7 cellular contexts compared by ENCODE assay signal in genomic region chr18:57437782-57438668, GRCh38. TPM values are rescaled to one million over a fixed set of nuclear protein-coding genes. Genes with fewer than 3 reads are reported as not detected.
DNase-seq lines count a peak whose midpoint lies in the region; ATAC-seq and TF ChIP-seq lines count a peak whose summit lies in the region.

No MANE protein-coding gene starts in this region.

- WGBS in hepatocyte (ENCODE audit: low lambda C conversion rate, missing lambda C conversion rate) = under 1% methylated on average over 71 of the region's 71 CpGs

- H3K9ac ChIP-seq in skeletal muscle satellite cell (ENCODE audit: low read depth, low read length) = no peak overlapping the region

- peaks cover 29% of the 10 kb centered on the region for H3K4me1 ChIP-seq in hepatocyte (ENCODE audit: insufficient read depth)
- H3K4me1 ChIP-seq in skeletal muscle satellite cell (ENCODE audit: control insufficient read depth, insufficient read depth, low read length) = peaks cover 16% of the 10 kb centered on the region

- peak overlapping the region; percentile 55 for H2AFZ ChIP-seq in hepatocyte

- TF ChIP-seq CTCF in GM12872 (IDR thresholded peaks at IDR 0.05; ENCODE audit: insufficient read depth, low read depth, low read length) (peak; percentile 46; the same call in 2 of the 3 replicates), hepatocyte (IDR thresholded peaks at IDR 0.05; ENCODE audit: poor library complexity) (peak; percentile 56)

- ATAC-seq in HG03432 (IDR thresholded peaks at IDR 0.05; ENCODE audit: unreplicated experiment) = peak; percentile 58

- H3K4me3 ChIP-seq in hepatocyte (peak overlapping the region; percentile 21), skeletal muscle satellite cell (ENCODE audit: low read length) (peak overlapping the region; percentile 55)

- no peaks in the 10 kb centered on the region for H3K9me3 ChIP-seq in hepatocyte (ENCODE audit: low read depth)
- no peaks in the 10 kb centered on the region for H3K9me3 ChIP-seq in skeletal muscle satellite cell (replicated peaks; ENCODE audit: low read length)

- H3K27ac ChIP-seq in hepatocyte = no peak overlapping the region

- H3K36me3 ChIP-seq in hepatocyte (replicated peaks; ENCODE audit: insufficient read depth, low read depth) (no peaks in the 10 kb centered on the region), skeletal muscle satellite cell (ENCODE audit: insufficient read depth, low read length) (no peaks in the 10 kb centered on the region)

- no peaks in the 10 kb centered on the region for H3K9me2 ChIP-seq in hepatocyte (replicated peaks; ENCODE audit: insufficient read depth)

- DNase-seq in NCI-H748 treated with DMSO at 0.1 percent for 48 hours (lab: John Stamatoyannopoulos, UW) = peak; percentile 93
- DNase-seq in activated naive CD4-positive, alpha-beta T cell treated with anti-CD3 and anti-CD28 coated beads, Interleukin-2, amount 50 U/mL, for 16 hours = peak; percentile 62
- peak; percentile 83 for DNase-seq in hepatocyte (ENCODE audit: low spot score)
- no peak for DNase-seq in cortex of kidney (lab: John Stamatoyannopoulos, UW)

- peak overlapping the region; percentile 86 for H3K4me2 ChIP-seq in hepatocyte
- peak overlapping the region; percentile 77 for H3K4me2 ChIP-seq in skeletal muscle satellite cell (ENCODE audit: low read length)

- no peaks in the 10 kb centered on the region for H4K20me1 ChIP-seq in hepatocyte (ENCODE audit: insufficient read depth, poor library complexity, severe bottlenecking)

- H3K27me3 ChIP-seq in hepatocyte (peaks cover 89% of the 10 kb centered on the region), skeletal muscle satellite cell (ENCODE audit: control insufficient read depth, insufficient read depth, low read length) (peaks cover 91% of the 10 kb centered on the region)

- H3K79me2 ChIP-seq in hepatocyte = no peaks in the 10 kb centered on the region

RNA-seq across cellular contexts. Expression of gene ONECUT2, which starts 2.9 kb away (rescaled TPM):
- 1.7 TPM in 2 replicates for total RNA-seq in hepatocyte
- 0.16 and 0.24 TPM in 2 replicates for polyA plus RNA-seq in hepatocyte
- under 0.01 TPM in 2 replicates for total RNA-seq in skeletal muscle satellite cell (2012; rRNA removed)
